Comparison of ENCODE assay signal across 9 cellular contexts in the genomic region with DNA sequence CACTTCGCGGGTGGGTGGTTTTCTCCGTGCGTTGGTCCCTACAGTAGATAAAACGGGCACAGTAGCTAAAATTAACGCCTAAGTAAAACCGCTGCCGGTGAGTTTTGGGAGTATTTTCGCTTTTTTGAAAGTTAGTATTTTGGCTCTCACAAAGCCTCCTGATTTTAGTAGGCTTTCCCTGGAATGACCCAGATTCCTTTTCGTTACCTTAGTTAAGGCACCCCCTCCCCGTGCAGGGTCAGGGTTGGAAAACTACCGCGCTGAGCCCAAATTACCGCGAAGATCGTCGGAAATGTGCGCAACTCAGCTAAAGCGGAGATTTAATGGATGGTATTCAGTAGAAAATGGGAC. TPM values are rescaled to one million over a fixed set of nuclear protein-coding genes. Genes with fewer than 3 reads are reported as not detected.
DNase-seq lines count a peak whose midpoint lies in the region; ATAC-seq and TF ChIP-seq lines count a peak whose summit lies in the region.
"Had no signal": no experiment of that assay in that cellular context is flagged by ENCODE, and none has a peak within 500 bp of the region (broad histone marks: within the 10 kb centered on the region; RNA-seq: fewer than 3 reads in every experiment).

No MANE protein-coding gene starts in this region.

- H3K4me3 Mint-ChIP-seq in WTC11: peak overlapping the region; percentile 89
- peak overlapping the region; percentile 85 for H3K4me3 Mint-ChIP-seq in stimulated activated memory B cell treated with anti-CD40 and anti-IgM and Interleukin-4, amounts not matched to agents 10 μg/mL and 1 μg/mL and 100 μg/mL, for 72 hours

- H3K9me3 Mint-ChIP-seq in WTC11: peaks cover 10% of the 10 kb centered on the region
- H3K9me3 Mint-ChIP-seq in stimulated activated memory B cell treated with anti-CD40 and anti-IgM and Interleukin-4, amounts not matched to agents 10 μg/mL and 1 μg/mL and 100 μg/mL, for 72 hours: peaks cover 4% of the 10 kb centered on the region

- intact Hi-C loops in Right ventricle myocardium inferior (cut with DNase I): loop anchor here (5.0 kb wide), 1 partner anchor 40 kb away; the partner anchor contains the start of gene MXRA7
- intact Hi-C loops in cardiac septum (cut with DNase I): loop anchor here (5.0 to 10.0 kb wide), 2 partner anchors 40 to 47 kb away; partner anchors contain the start of gene MXRA7

- peaks cover 6% of the 10 kb centered on the region for H3K36me3 ChIP-seq in right atrium auricular region

- peak overlapping the region; percentile 47 to 65 for H3K4me3 ChIP-seq in right atrium auricular region

- POLR2A ChIA-PET in WTC11 (lab: Charles Lee): interaction anchor here (0.6 to 1.4 kb wide), 7 partner anchors 14 to 115 kb away, joined by 3 to 5 read pairs (median 3); no protein-coding TSS in a partner anchor

- H3K4me1 ChIP-seq in right atrium auricular region: peaks cover 0 to 19% of the 10 kb centered on the region in 2 donors

- DNase-seq in Right ventricle myocardium inferior (ENCODE audit: missing footprints) (no peak), cardiac septum (ENCODE audit: low spot score) (no peak), WTC11 (ENCODE audit: low spot score) (no peak), right atrium auricular region (ENCODE audit: low spot score) (no peak), iPS-NIHi7 (ENCODE audit: extremely low spot score) (no peak)

- H3K4me1 Mint-ChIP-seq in WTC11: peaks cover 24% of the 10 kb centered on the region
- H3K4me1 Mint-ChIP-seq in stimulated activated memory B cell treated with anti-CD40 and anti-IgM and Interleukin-4, amounts not matched to agents 10 μg/mL and 1 μg/mL and 100 μg/mL, for 72 hours: peaks cover 22% of the 10 kb centered on the region

- peak overlapping the region; percentile 79 to 90 for H3K27ac ChIP-seq in right atrium auricular region

- H3K9me3 ChIP-seq in right atrium auricular region: no peaks in the 10 kb centered on the region

- peak overlapping the region; percentile 94 for H3K27ac Mint-ChIP-seq in WTC11
- peak overlapping the region; percentile 87 for H3K27ac Mint-ChIP-seq in stimulated activated memory B cell treated with anti-CD40 and anti-IgM and Interleukin-4, amounts not matched to agents 10 μg/mL and 1 μg/mL and 100 μg/mL, for 72 hours

- H3K27me3 Mint-ChIP-seq in WTC11 (ENCODE audit: low read depth): no peaks in the 10 kb centered on the region
- peaks cover 16% of the 10 kb centered on the region for H3K27me3 Mint-ChIP-seq in stimulated activated memory B cell treated with anti-CD40 and anti-IgM and Interleukin-4, amounts not matched to agents 10 μg/mL and 1 μg/mL and 100 μg/mL, for 72 hours

- H3K36me3 Mint-ChIP-seq in WTC11: peaks cover 3% of the 10 kb centered on the region
- H3K36me3 Mint-ChIP-seq in stimulated activated memory B cell treated with anti-CD40 and anti-IgM and Interleukin-4, amounts not matched to agents 10 μg/mL and 1 μg/mL and 100 μg/mL, for 72 hours: no peaks in the 10 kb centered on the region

- TF ChIP-seq CTCF in WTC11 (IDR thresholded peaks at IDR 0.05): no peak
- no peak for TF ChIP-seq CTCF in right atrium auricular region (IDR thresholded peaks at IDR 0.05)

- CTCF ChIA-PET in WTC11 (lab: Charles Lee): interaction anchor here (0.6 to 4.5 kb wide), 14 partner anchors 10 to 316 kb away, joined by 3 to 69 read pairs (median 4); no protein-coding TSS in a partner anchor

- no peaks in the 10 kb centered on the region for H3K27me3 ChIP-seq in right atrium auricular region

- ATAC-seq in Right ventricle myocardium inferior (peak; percentile 1), WTC11 (peak; percentile 2; the same call in 1 of the 2 replicates), GM18520 (IDR thresholded peaks at IDR 0.05; ENCODE audit: unreplicated experiment) (no peak), HG02763 (IDR thresholded peaks at IDR 0.05; ENCODE audit: unreplicated experiment) (no peak)
- peak; percentile 1 for ATAC-seq in stimulated activated memory B cell treated with anti-CD40 and anti-IgM and Interleukin-4, amounts not matched to agents 10 μg/mL and 1 μg/mL and 100 μg/mL, for 72 hours

TF ChIP-seq in WTC11, 78 proteins besides CTCF, POLR2A, EP300 and RAD21:
- TF ChIP-seq, protein P1, sequence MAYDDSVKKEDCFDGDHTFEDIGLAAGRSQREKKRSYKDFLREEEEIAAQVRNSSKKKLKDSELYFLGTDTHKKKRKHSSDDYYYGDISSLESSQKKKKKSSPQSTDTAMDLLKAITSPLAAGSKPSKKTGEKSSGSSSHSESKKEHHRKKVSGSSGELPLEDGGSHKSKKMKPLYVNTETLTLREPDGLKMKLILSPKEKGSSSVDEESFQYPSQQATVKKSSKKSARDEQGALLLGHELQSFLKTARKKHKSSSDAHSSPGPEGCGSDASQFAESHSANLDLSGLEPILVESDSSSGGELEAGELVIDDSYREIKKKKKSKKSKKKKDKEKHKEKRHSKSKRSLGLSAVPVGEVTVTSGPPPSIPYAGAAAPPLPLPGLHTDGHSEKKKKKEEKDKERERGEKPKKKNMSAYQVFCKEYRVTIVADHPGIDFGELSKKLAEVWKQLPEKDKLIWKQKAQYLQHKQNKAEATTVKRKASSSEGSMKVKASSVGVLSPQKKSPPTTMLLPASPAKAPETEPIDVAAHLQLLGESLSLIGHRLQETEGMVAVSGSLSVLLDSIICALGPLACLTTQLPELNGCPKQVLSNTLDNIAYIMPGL (CRISPR knock-in tag; IDR thresholded peaks at IDR 0.05): 0 out of 2 replicates have a peak, but pooled peaks have one; percentile 10
- TF ChIP-seq NR3C1 (CRISPR knock-in tag; conservative IDR thresholded peaks at IDR 0.05; ENCODE audit: low read depth): no peak

RNA-seq across cellular contexts. Expression of gene ST6GALNAC1, which starts 28.3 kb away (rescaled TPM):
- total RNA-seq in Right ventricle myocardium inferior: 6.1 TPM
- 1.9 TPM for total RNA-seq in cardiac septum
- 0.13 to 0.37 TPM (median 0.16 TPM) in 3 replicates for total RNA-seq in WTC11 (2021)
- 1 to 10 TPM; 2.4 to 7.1 TPM for total RNA-seq in right atrium auricular region
- total RNA-seq: lung microvascular endothelial cell had no signal

RNA-seq across cellular contexts. Expression of gene MXRA7, which starts 38.9 kb away (rescaled TPM):
- total RNA-seq in Right ventricle myocardium inferior (375 TPM), cardiac septum (666 TPM), WTC11 (2021) (46.5 to 53.7 TPM (median 48.2 TPM) in 3 replicates), right atrium auricular region (100 to 1,000 TPM; 440 to 644 TPM)

RNA-seq across cellular contexts. Expression of gene JMJD6, which starts 54.5 kb away (rescaled TPM):
- 62.8 TPM for total RNA-seq in Right ventricle myocardium inferior
- 60.7 TPM for total RNA-seq in cardiac septum
- total RNA-seq in WTC11 (2021): 20.3 to 23.8 TPM (median 21.6 TPM) in 3 replicates
- total RNA-seq in right atrium auricular region: 10 to 100 TPM; 35.0 to 37.4 TPM

RNA-seq across cellular contexts. Expression of gene METTL23, which starts 54.8 kb away (rescaled TPM):
- total RNA-seq in Right ventricle myocardium inferior: 17.3 TPM
- 21.4 TPM for total RNA-seq in cardiac septum
- 43.3 to 48.5 TPM (median 48.3 TPM) in 3 replicates for total RNA-seq in WTC11 (2021)
- total RNA-seq in right atrium auricular region: 10 to 100 TPM; 22.6 to 26.8 TPM

Comparison
In these comparisons a context has a peak if more than half of its experiments do, and no peak if none do; other contexts are left out.
1. ATAC-seq: peak in Right ventricle myocardium inferior (single experiment), WTC11 (single experiment) and stimulated activated memory B cell treated with anti-CD40 and anti-IgM and Interleukin-4, amounts not matched to agents 10 μg/mL and 1 μg/mL and 100 μg/mL, for 72 hours (single experiment); none in GM18520 (single experiment) and HG02763 (single experiment).